ENCODE assay signal across 24 cellular contexts in genomic region chr16:54422569-54422978, GRCh38.
DNase-seq lines count a peak whose midpoint lies in the region; ATAC-seq and TF ChIP-seq lines count a peak whose summit lies in the region.
"Had no signal": no experiment of that assay in that cellular context is flagged by ENCODE, and none has a peak within 500 bp of the region (broad histone marks: within the 10 kb centered on the region; RNA-seq: fewer than 3 reads in every experiment).

No MANE protein-coding gene starts in this region.

- peak overlapping the region; percentile 2 for H2AK5ac ChIP-seq in neuronal stem cell (ENCODE audit: low read depth, low read length)

- ATAC-seq in foreskin keratinocyte = peak; percentile 70
- ATAC-seq in HG03378 (IDR thresholded peaks at IDR 0.05; ENCODE audit: unreplicated experiment) = no peak
- ATAC-seq: effector memory CD8-positive, alpha-beta T cell; naive thymus-derived CD4-positive, alpha-beta T cell; T-cell had no signal

- peak; percentile 27 for DNase-seq in EL
- DNase-seq in RPMI7951 (ENCODE audit: low read depth) = peak; percentile 96
- peak in 1 of 2 donors; percentile 70 for DNase-seq in foreskin keratinocyte
- no peak for DNase-seq in neuronal stem cell (ENCODE audit: low spot score)
- DNase-seq in COLO668 (lab: John Stamatoyannopoulos, UW; ENCODE audit: unreplicated experiment) = no peak
- DNase-seq in KG1 (lab: John Stamatoyannopoulos, UW) = no peak
- no peak for DNase-seq in activated gamma-delta T cell (lab: John Stamatoyannopoulos, UW)
- DNase-seq: activated CD4-positive, alpha-beta memory T cell treated with anti-CD3 and anti-CD28 coated beads, Interleukin-2, amount 10 ng/mL, durations not matched to agents 7 days and 5 days; activated naive CD4-positive, alpha-beta T cell treated with Interleukin-2 at 50 U/mL for 16 hours; anterior cingulate cortex; CD4-positive, alpha-beta T cell; DMS153; effector memory CD8-positive, alpha-beta T cell; HFFc6; immature natural killer cell; KBM-7; naive thymus-derived CD4-positive, alpha-beta T cell; NCI-H187 treated with DMSO at 0.1 percent for 48 hours; NCI-H446; SHP77; stimulated activated CD4-positive, alpha-beta T cell treated with anti-CD3 and anti-CD28 coated beads, Interleukin-2, amount 100 ng/mL, for 48 hours; T-cell had no signal

- H3K4ac ChIP-seq in neuronal stem cell (ENCODE audit: low read length) = no peak overlapping the region

- H2BK120ac ChIP-seq in neuronal stem cell (ENCODE audit: low read depth, low read length) = no peak overlapping the region

- peaks cover 16% of the 10 kb centered on the region for H3K4me1 ChIP-seq in foreskin keratinocyte
- H3K4me1 ChIP-seq in neuronal stem cell (ENCODE audit: control insufficient read depth in 2 of 2, insufficient read depth in 1 of 2, low read depth in 1 of 2, low read length in 2 of 2) = no peaks in the 10 kb centered on the region

- no CpG with 5 or more reads among the region's 2 CpGs for WGBS in neuronal stem cell (ENCODE audit: extremely low coverage in 2 of 2, insufficient read length in 2 of 2, insufficient replicate concordance in 1 of 2), 2 donors

- H3K27me3 ChIP-seq in foreskin keratinocyte = peaks cover 11% of the 10 kb centered on the region
- H3K27me3 ChIP-seq in neuronal stem cell (ENCODE audit: control insufficient read depth in 3 of 3, insufficient read depth in 3 of 3, low read depth in 1 of 3, low read length in 3 of 3) = peaks cover 0 to 17% (median 0%) of the 10 kb centered on the region in 3 experiments

- TF ChIP-seq CTCF in foreskin keratinocyte (conservative IDR thresholded peaks at IDR 0.05) = no peak

- no peak overlapping the region for H2AFZ ChIP-seq in neuronal stem cell (ENCODE audit: low read length)

- H2BK15ac ChIP-seq in neuronal stem cell (ENCODE audit: low read length) = no peak overlapping the region

- H3K27ac ChIP-seq in foreskin keratinocyte (no peak overlapping the region), neuronal stem cell (replicated peaks; ENCODE audit: low read length) (no peak overlapping the region)

- H3K36me3 ChIP-seq in neuronal stem cell (replicated peaks in 1 of 2; ENCODE audit: control insufficient read depth in 2 of 2, insufficient read depth in 2 of 2, low read length in 2 of 2) = no peaks in the 10 kb centered on the region

- no peak overlapping the region for H3K4me2 ChIP-seq in neuronal stem cell (ENCODE audit: insufficient read depth, low read length, poor library complexity, severe bottlenecking)

- no peak overlapping the region for H3K14ac ChIP-seq in neuronal stem cell (ENCODE audit: low read length)

- no peaks in the 10 kb centered on the region for H3K9me3 ChIP-seq in neuronal stem cell (replicated peaks in 1 of 2; ENCODE audit: control insufficient read depth in 2 of 2, insufficient read depth in 1 of 2, low read depth in 1 of 2, low read length in 2 of 2)

- no peak overlapping the region for H2BK5ac ChIP-seq in neuronal stem cell (ENCODE audit: low read length)

- no peaks in the 10 kb centered on the region for H3K79me1 ChIP-seq in neuronal stem cell (ENCODE audit: low read depth, low read length)

- H3K18ac ChIP-seq in neuronal stem cell (ENCODE audit: low read length) = no peak overlapping the region

- H3K9ac ChIP-seq in neuronal stem cell (ENCODE audit: low read depth, low read length, poor library complexity) = no peak overlapping the region

- no peak overlapping the region for H2BK12ac ChIP-seq in neuronal stem cell (ENCODE audit: low read length)

- no peak overlapping the region for H4K8ac ChIP-seq in neuronal stem cell (ENCODE audit: low read depth, low read length)

- H4K91ac ChIP-seq in neuronal stem cell (ENCODE audit: low read depth, low read length, poor library complexity) = no peak overlapping the region

- no peak overlapping the region for H3K4me3 ChIP-seq in neuronal stem cell (ENCODE audit: low read length in 2 of 2)
- H3K4me3 ChIP-seq: skin epidermis had no signal

- H3K23ac ChIP-seq in neuronal stem cell (ENCODE audit: low read depth, low read length, poor library complexity) = no peak overlapping the region

Comparison
In these comparisons a context has a peak if more than half of its experiments do, and no peak if none do; other contexts are left out.
1. DNase-seq: peak in EL (single experiment) and RPMI7951 (single experiment); none in neuronal stem cell (single experiment), COLO668 (single experiment), KG1 (single experiment) and activated gamma-delta T cell (single experiment).